ENCODE assay signal across 1 cellular context in the genomic region with DNA sequence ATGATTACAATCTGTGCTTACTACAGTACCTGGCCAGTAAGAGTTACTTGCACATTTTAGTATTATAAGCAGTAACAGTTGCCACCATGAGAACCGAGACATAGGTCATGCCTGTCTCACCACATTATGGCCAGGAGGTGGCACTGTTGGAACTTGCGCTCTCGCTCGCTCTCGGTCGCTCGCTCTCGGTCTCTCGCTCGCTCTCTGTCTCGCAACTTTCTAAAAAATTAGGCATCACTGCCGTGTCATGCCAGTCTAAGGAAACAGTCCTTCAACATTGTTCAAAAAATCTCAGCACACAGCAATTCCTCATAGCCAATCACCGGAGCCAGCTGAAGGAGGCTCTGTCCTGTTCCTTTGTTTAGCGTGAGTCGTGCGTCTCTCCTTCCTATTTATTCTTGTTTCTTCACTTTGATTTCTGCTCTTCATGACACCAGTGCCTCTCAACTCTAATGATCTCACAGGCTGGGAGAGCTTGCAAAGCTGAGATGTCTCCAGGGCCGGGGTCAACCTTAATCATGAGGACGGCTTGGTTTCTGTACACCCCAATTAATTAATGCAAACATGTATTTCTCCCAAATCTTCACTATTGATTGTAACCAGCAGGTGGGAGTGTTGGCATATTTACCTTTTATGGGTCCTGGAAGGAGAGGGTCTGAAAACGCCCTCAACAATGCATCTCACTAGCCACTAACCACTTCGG.
TF ChIP-seq lines count a peak whose summit lies in the region.

No MANE protein-coding gene starts in this region.

TF ChIP-seq in HepG2, 621 proteins besides CTCF, POLR2A, EP300 and RAD21 (continued from another document and continues in another):
- TF ChIP-seq TFAP4 (IDR thresholded peaks at IDR 0.05; ENCODE audit: borderline replicate concordance, low read depth) (no peak), MED1 (CRISPR knock-in tag; IDR thresholded peaks at IDR 0.05) (no peak), SUZ12 (IDR thresholded peaks at IDR 0.05; ENCODE audit: low read depth, low read length) (no peak), NR0B2 (CRISPR knock-in tag; IDR thresholded peaks at IDR 0.05) (no peak), MYC (CRISPR knock-in tag; IDR thresholded peaks at IDR 0.05; ENCODE audit: borderline replicate concordance) (no peak), RCOR2 (CRISPR knock-in tag; IDR thresholded peaks at IDR 0.05) (no peak), ZNF343 (CRISPR knock-in tag; IDR thresholded peaks at IDR 0.05) (no peak), SSRP1 (CRISPR knock-in tag; IDR thresholded peaks at IDR 0.05) (no peak), IRX3 (CRISPR knock-in tag; IDR thresholded peaks at IDR 0.05; ENCODE audit: borderline replicate concordance, low read depth) (no peak), CHCHD3 (CRISPR knock-in tag; IDR thresholded peaks at IDR 0.05) (no peak), MXD3 (CRISPR knock-in tag; IDR thresholded peaks at IDR 0.05) (no peak), ARNTL (CRISPR knock-in tag; IDR thresholded peaks at IDR 0.05) (no peak), MTA3 (CRISPR knock-in tag; IDR thresholded peaks at IDR 0.05) (no peak), SMARCE1 (IDR thresholded peaks at IDR 0.05; ENCODE audit: borderline replicate concordance) (no peak), IRF2 (CRISPR knock-in tag; IDR thresholded peaks at IDR 0.05) (peak; percentile 50; the same call in 1 of the 2 replicates), ETV6 (CRISPR knock-in tag; conservative IDR thresholded peaks at IDR 0.05) (no peak), HNF4G (IDR thresholded peaks at IDR 0.05; ENCODE audit: borderline replicate concordance, low read depth, low read length) (no peak), HNF4G (CRISPR knock-in tag; IDR thresholded peaks at IDR 0.05; ENCODE audit: borderline replicate concordance, low read depth) (no peak), KDM6A (CRISPR knock-in tag; IDR thresholded peaks at IDR 0.05; ENCODE audit: low read depth) (no peak), ZNF12 (CRISPR knock-in tag; IDR thresholded peaks at IDR 0.05) (no peak), RORA (CRISPR knock-in tag; IDR thresholded peaks at IDR 0.05) (no peak), KLF16 (CRISPR knock-in tag; IDR thresholded peaks at IDR 0.05) (0 out of 4 replicates have a peak, but pooled peaks of 1 of the 2 experiments have one; percentile 51), SNRNP70 (IDR thresholded peaks at IDR 0.05; ENCODE audit: low read depth, low read length) (no peak), FOXK1 (CRISPR knock-in tag; IDR thresholded peaks at IDR 0.05; ENCODE audit: borderline replicate concordance, low read depth) (0 out of 2 replicates have a peak, but pooled peaks have one; percentile 17), ZNF138 (CRISPR knock-in tag; IDR thresholded peaks at IDR 0.05; ENCODE audit: low read depth) (no peak), JDP2 (CRISPR knock-in tag; IDR thresholded peaks at IDR 0.05; ENCODE audit: borderline replicate concordance) (no peak), POLR2AphosphoS2 (IDR thresholded peaks at IDR 0.05; ENCODE audit: low read depth, low read length) (no peak), ZNF326 (CRISPR knock-in tag; IDR thresholded peaks at IDR 0.05; ENCODE audit: borderline replicate concordance) (no peak), ZNF354B (CRISPR knock-in tag; IDR thresholded peaks at IDR 0.05) (no peak), PRDM10 (CRISPR knock-in tag; IDR thresholded peaks at IDR 0.05; ENCODE audit: low read depth) (no peak), RBFOX2 (IDR thresholded peaks at IDR 0.05; ENCODE audit: low read depth, low read length) (no peak), KDM2A (CRISPR knock-in tag; IDR thresholded peaks at IDR 0.05; ENCODE audit: borderline replicate concordance, low read depth) (peak; percentile 77; the same call in 1 of the 2 replicates), ZNF800 (CRISPR knock-in tag; IDR thresholded peaks at IDR 0.05) (no peak), ZNF230 (CRISPR knock-in tag; IDR thresholded peaks at IDR 0.05) (no peak), ZNF543 (CRISPR knock-in tag; IDR thresholded peaks at IDR 0.05) (no peak), ZNF24 (IDR thresholded peaks at IDR 0.05) (no peak), GATA4 (IDR thresholded peaks at IDR 0.05; ENCODE audit: borderline replicate concordance, low read depth) (no peak), SRF (IDR thresholded peaks at IDR 0.05; ENCODE audit: low read depth, low read length) (peak; percentile 85), NONO (IDR thresholded peaks at IDR 0.05) (no peak), NONO (CRISPR knock-in tag; conservative IDR thresholded peaks at IDR 0.05) (no peak), ZNF607 (CRISPR knock-in tag; IDR thresholded peaks at IDR 0.05; ENCODE audit: borderline replicate concordance) (no peak)
- TF ChIP-seq, protein P1, sequence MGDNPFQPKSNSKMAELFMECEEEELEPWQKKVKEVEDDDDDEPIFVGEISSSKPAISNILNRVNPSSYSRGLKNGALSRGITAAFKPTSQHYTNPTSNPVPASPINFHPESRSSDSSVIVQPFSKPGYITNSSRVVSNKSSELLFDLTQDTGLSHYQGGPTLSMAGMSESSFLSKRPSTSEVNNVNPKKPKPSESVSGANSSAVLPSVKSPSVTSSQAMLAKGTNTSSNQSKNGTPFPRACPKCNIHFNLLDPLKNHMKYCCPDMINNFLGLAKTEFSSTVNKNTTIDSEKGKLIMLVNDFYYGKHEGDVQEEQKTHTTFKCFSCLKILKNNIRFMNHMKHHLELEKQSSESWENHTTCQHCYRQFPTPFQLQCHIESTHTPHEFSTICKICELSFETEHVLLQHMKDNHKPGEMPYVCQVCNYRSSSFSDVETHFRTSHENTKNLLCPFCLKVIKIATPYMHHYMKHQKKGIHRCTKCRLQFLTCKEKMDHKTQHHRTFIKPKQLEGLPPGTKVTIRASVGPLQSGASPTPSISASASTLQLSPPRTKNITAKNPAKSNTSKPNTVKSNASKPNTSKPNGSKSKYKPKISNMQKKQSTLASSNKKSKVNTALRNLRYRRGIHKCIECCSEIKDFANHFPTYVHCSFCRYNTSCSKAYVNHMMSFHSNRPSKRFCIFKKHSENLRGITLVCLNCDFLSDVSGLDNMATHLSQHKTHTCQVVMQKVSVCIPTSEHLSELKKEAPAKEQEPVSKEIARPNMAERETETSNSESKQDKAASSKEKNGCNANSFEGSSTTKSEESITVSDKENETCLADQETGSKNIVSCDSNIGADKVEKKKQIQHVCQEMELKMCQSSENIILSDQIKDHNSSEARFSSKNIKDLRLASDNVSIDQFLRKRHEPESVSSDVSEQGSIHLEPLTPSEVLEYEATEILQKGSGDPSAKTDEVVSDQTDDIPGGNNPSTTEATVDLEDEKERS (CRISPR knock-in tag; IDR thresholded peaks at IDR 0.05): no peak
- TF ChIP-seq, protein P2, sequence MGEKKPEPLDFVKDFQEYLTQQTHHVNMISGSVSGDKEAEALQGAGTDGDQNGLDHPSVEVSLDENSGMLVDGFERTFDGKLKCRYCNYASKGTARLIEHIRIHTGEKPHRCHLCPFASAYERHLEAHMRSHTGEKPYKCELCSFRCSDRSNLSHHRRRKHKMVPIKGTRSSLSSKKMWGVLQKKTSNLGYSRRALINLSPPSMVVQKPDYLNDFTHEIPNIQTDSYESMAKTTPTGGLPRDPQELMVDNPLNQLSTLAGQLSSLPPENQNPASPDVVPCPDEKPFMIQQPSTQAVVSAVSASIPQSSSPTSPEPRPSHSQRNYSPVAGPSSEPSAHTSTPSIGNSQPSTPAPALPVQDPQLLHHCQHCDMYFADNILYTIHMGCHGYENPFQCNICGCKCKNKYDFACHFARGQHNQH (CRISPR knock-in tag; IDR thresholded peaks at IDR 0.05): 0 out of 2 replicates have a peak, but pooled peaks have one; percentile 26
- TF ChIP-seq, protein P3, sequence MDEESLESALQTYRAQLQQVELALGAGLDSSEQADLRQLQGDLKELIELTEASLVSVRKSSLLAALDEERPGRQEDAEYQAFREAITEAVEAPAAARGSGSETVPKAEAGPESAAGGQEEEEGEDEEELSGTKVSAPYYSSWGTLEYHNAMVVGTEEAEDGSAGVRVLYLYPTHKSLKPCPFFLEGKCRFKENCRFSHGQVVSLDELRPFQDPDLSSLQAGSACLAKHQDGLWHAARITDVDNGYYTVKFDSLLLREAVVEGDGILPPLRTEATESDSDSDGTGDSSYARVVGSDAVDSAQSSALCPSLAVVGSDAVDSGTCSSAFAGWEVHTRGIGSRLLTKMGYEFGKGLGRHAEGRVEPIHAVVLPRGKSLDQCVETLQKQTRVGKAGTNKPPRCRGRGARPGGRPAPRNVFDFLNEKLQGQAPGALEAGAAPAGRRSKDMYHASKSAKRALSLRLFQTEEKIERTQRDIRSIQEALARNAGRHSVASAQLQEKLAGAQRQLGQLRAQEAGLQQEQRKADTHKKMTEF (CRISPR knock-in tag; IDR thresholded peaks at IDR 0.05): 0 out of 2 replicates have a peak, but pooled peaks have one; percentile 32
- TF ChIP-seq, protein P4, sequence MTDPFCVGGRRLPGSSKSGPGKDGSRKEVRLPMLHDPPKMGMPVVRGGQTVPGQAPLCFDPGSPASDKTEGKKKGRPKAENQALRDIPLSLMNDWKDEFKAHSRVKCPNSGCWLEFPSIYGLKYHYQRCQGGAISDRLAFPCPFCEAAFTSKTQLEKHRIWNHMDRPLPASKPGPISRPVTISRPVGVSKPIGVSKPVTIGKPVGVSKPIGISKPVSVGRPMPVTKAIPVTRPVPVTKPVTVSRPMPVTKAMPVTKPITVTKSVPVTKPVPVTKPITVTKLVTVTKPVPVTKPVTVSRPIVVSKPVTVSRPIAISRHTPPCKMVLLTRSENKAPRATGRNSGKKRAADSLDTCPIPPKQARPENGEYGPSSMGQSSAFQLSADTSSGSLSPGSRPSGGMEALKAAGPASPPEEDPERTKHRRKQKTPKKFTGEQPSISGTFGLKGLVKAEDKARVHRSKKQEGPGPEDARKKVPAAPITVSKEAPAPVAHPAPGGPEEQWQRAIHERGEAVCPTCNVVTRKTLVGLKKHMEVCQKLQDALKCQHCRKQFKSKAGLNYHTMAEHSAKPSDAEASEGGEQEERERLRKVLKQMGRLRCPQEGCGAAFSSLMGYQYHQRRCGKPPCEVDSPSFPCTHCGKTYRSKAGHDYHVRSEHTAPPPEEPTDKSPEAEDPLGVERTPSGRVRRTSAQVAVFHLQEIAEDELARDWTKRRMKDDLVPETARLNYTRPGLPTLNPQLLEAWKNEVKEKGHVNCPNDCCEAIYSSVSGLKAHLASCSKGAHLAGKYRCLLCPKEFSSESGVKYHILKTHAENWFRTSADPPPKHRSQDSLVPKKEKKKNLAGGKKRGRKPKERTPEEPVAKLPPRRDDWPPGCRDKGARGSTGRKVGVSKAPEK (CRISPR knock-in tag; IDR thresholded peaks at IDR 0.05; ENCODE audit: borderline replicate concordance): no peak
- TF ChIP-seq, protein P5, sequence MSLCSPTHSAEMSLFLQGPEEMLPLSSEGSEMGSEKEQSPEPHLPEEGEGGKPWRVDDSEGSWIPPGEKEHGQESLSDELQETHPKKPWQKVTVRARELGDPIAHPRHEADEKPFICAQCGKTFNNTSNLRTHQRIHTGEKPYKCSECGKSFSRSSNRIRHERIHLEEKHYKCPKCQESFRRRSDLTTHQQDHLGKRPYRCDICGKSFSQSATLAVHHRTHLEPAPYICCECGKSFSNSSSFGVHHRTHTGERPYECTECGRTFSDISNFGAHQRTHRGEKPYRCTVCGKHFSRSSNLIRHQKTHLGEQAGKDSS (CRISPR knock-in tag; IDR thresholded peaks at IDR 0.05; ENCODE audit: borderline replicate concordance, low read depth): no peak
